ENCODE assay signal across 13 cellular contexts in genomic region chr11:30788849-30789248, GRCh38.
"Had no signal": no experiment of that assay in that cellular context is flagged by ENCODE, and none has a peak within 500 bp of the region (broad histone marks: within the 10 kb centered on the region; RNA-seq: fewer than 3 reads in every experiment).

No MANE protein-coding gene starts in this region.

- H3K4me3 ChIP-seq: cardiac muscle cell, gastrocnemius medialis, pancreas, skin epidermis, thyroid gland had no signal

- H3K27ac Mint-ChIP-seq: activated naive CD8-positive, alpha-beta T cell treated with anti-CD3 and anti-CD28 coated beads for 36 hours; activated T-cell treated with anti-CD3 and anti-CD28 coated beads, Interleukin-2, amount 50 U/mL, for 72 hours had no signal

- H3K4me1 Mint-ChIP-seq: activated naive CD8-positive, alpha-beta T cell treated with anti-CD3 and anti-CD28 coated beads for 36 hours had no signal

- H3K27me3 Mint-ChIP-seq: activated naive CD8-positive, alpha-beta T cell treated with anti-CD3 and anti-CD28 coated beads for 36 hours had no signal

- H3K27ac ChIP-seq: cardiac muscle cell, gastrocnemius medialis, pancreas, thyroid gland had no signal

- H3K9me3 ChIP-seq: gastrocnemius medialis, pancreas, thyroid gland had no signal

- DNase-seq: activated CD4-positive, alpha-beta T cell treated with anti-CD3 and anti-CD28 coated beads for 1 hour; activated CD4-positive, alpha-beta T cell treated with anti-CD3 and anti-CD28 coated beads, Interleukin-2, amount 50 U/mL, for 48 hours; activated CD8-positive, alpha-beta memory T cell treated with anti-CD3 and anti-CD28 coated beads, Interleukin-2, amount 50 U/mL, for 4 hours; activated gamma-delta T cell treated with Interleukin-2 at 50 U/mL for 16 hours; activated naive CD8-positive, alpha-beta T cell treated with anti-CD3 and anti-CD28 coated beads for 36 hours; activated T-cell treated with anti-CD3 and anti-CD28 coated beads, Interleukin-2, amount 50 U/mL, for 72 hours; left ventricle myocardium superior; pancreas; T-helper 9 cell; thyroid gland had no signal

- H3K4me1 ChIP-seq: gastrocnemius medialis had no signal

- H3K36me3 Mint-ChIP-seq: activated naive CD8-positive, alpha-beta T cell treated with anti-CD3 and anti-CD28 coated beads for 36 hours had no signal

- ATAC-seq: activated T-cell treated with anti-CD3 and anti-CD28 coated beads, Interleukin-2, amount 50 U/mL, for 72 hours; left ventricle myocardium superior; pancreas had no signal

- H3K36me3 ChIP-seq: cardiac muscle cell, gastrocnemius medialis, pancreas, thyroid gland had no signal

- H3K4me3 Mint-ChIP-seq: activated naive CD8-positive, alpha-beta T cell treated with anti-CD3 and anti-CD28 coated beads for 36 hours; activated T-cell treated with anti-CD3 and anti-CD28 coated beads, Interleukin-2, amount 50 U/mL, for 72 hours had no signal

- H3K27me3 ChIP-seq: cardiac muscle cell, gastrocnemius medialis, pancreas, thyroid gland had no signal
